ENCODE assay signal across 29 cellular contexts in genomic region chr19:15539638-15540037, GRCh38. TPM values are rescaled to one million over a fixed set of nuclear protein-coding genes. Genes with fewer than 3 reads are reported as not detected.
"Had no signal": no experiment of that assay in that cellular context is flagged by ENCODE, and none has a peak within 500 bp of the region (broad histone marks: within the 10 kb centered on the region; RNA-seq: fewer than 3 reads in every experiment).

No MANE protein-coding gene starts in this region.

- ATAC-seq: upper lobe of right lung had no signal

- H3K27ac Mint-ChIP-seq: mesothelial cell of epicardium; naive B cell; natural killer cell treated with Interleukin-12 subunit alpha and Interleukin-12 subunit beta and Interleukin-15 and Interleukin-18, amount 100 ng/mL, for 72 hours; progenitor cell of endocrine pancreas; stimulated activated naive CD8-positive, alpha-beta T cell treated with anti-CD3 and anti-CD28 coated beads, Interleukin-15, Interleukin-2, amounts not matched to agents 100 ng/mL and 50 ng/mL, for 24 hours had no signal

- H3K4me3 Mint-ChIP-seq: mesothelial cell of epicardium; naive B cell; natural killer cell treated with Interleukin-12 subunit alpha and Interleukin-12 subunit beta and Interleukin-15 and Interleukin-18, amount 100 ng/mL, for 72 hours; stimulated activated naive CD8-positive, alpha-beta T cell treated with anti-CD3 and anti-CD28 coated beads, Interleukin-15, Interleukin-2, amounts not matched to agents 100 ng/mL and 50 ng/mL, for 24 hours had no signal

- H3K4me1 Mint-ChIP-seq: mesothelial cell of epicardium, naive B cell had no signal

- H3K4me3 ChIP-seq: hepatocyte, left ventricle myocardium inferior, lung, ovary, right atrium auricular region, right lobe of liver, smooth muscle cell, suprapubic skin, thoracic aorta, tibial artery, upper lobe of right lung had no signal

- DNase-seq: islet precursor cell; left ventricle myocardium inferior; mesendoderm; naive B cell; ovary; stimulated activated CD4-positive, alpha-beta T cell treated with anti-CD3 and anti-CD28 coated beads, Interleukin-1b, Interleukin-23, amount 100 ng/mL, for 48 hours; stimulated activated CD4-positive, alpha-beta T cell treated with anti-CD3 and anti-CD28 coated beads, Interleukin-2, amount 100 ng/mL, for 48 hours; stimulated activated CD4-positive, alpha-beta T cell treated with anti-CD3 and anti-CD28 coated beads, Interleukin-4, amount 100 ng/mL, for 4 hours; stimulated activated CD8-positive, alpha-beta memory T cell treated with anti-CD3 and anti-CD28 coated beads, Interleukin-4, amount 100 ng/mL, for 48 hours; stimulated activated naive CD4-positive, alpha-beta T cell; tibial artery; trophoblast cell; upper lobe of right lung had no signal

- H3K27me3 Mint-ChIP-seq: natural killer cell treated with Interleukin-12 subunit alpha and Interleukin-12 subunit beta and Interleukin-15 and Interleukin-18, amount 100 ng/mL, for 72 hours; progenitor cell of endocrine pancreas had no signal

- H3K36me3 Mint-ChIP-seq: mesothelial cell of epicardium; naive B cell; natural killer cell treated with Interleukin-12 subunit alpha and Interleukin-12 subunit beta and Interleukin-15 and Interleukin-18, amount 100 ng/mL, for 72 hours had no signal

- H3K9me3 Mint-ChIP-seq: natural killer cell treated with Interleukin-12 subunit alpha and Interleukin-12 subunit beta and Interleukin-15 and Interleukin-18, amount 100 ng/mL, for 72 hours; stimulated activated naive CD8-positive, alpha-beta T cell treated with anti-CD3 and anti-CD28 coated beads, Interleukin-15, Interleukin-2, amounts not matched to agents 100 ng/mL and 50 ng/mL, for 24 hours had no signal

- FAIRE-seq: urothelium cell line had no signal

RNA-seq across cellular contexts. Expression of gene CYP4F22, which starts 31.3 kb away (rescaled TPM):
- total RNA-seq: hepatocyte, kidney epithelial cell, left ventricle myocardium inferior, mesothelial cell of epicardium, progenitor cell of endocrine pancreas, pulmonary artery endothelial cell, renal cortical epithelial cell, right atrium auricular region, skeletal muscle tissue, smooth muscle cell, thoracic aorta, upper lobe of right lung had no signal
